8 cellular contexts compared by ENCODE assay signal in the genomic region with DNA sequence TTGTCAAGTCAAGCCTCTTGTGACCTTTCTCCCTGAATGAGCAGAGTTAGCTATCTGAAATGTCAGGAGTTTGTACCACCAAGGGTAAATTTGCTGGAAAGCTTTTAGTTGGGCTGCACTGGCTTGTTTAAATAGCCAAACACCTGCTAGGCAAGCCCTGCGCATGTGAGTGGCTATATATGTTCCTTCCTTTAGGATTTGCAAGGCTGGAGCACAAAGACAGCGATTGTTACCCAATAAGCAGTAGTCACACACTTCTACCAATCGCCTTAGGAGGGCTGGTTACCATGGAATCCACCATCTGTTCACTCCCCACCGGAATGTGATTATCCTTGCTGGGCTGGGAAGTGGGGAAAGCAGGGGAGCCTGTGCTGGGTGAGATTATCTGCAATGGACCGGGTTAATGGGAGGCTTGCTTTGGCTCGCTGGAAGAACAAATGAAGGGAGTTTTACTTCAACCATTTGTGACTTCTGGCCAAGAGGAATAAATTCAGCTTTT.
DNase-seq lines count a peak whose midpoint lies in the region; ATAC-seq and TF ChIP-seq lines count a peak whose summit lies in the region.

No MANE protein-coding gene starts in this region.

- H3K27me3 ChIP-seq in neutrophil: no peaks in the 10 kb centered on the region

- no peaks in the 10 kb centered on the region for H3K36me3 ChIP-seq in neutrophil

- H3K27ac ChIP-seq in neutrophil: peak overlapping the region; percentile 76

- DNase-seq in HuH-7.5 (ENCODE audit: low spot score): peak; percentile 57
- DNase-seq in RPMI7951 (ENCODE audit: low read depth): peak; percentile 73
- peak; percentile 87 for DNase-seq in fibroblast of villous mesenchyme (ENCODE audit: low read depth)
- no peak for DNase-seq in mesenteric fat pad (ENCODE audit: low spot score)
- no peak for DNase-seq in T1000 (lab: John Stamatoyannopoulos, UW)

- H3K4me1 ChIP-seq in neutrophil (ENCODE audit: control insufficient read depth in 1 of 2, insufficient read depth in 1 of 2, low read depth in 1 of 2, low read length in 1 of 2): peaks cover 62 to 88% of the 10 kb centered on the region in 2 experiments

- no peak for ATAC-seq in GM19395 (IDR thresholded peaks at IDR 0.05; ENCODE audit: unreplicated experiment)
- ATAC-seq in HG02840 (IDR thresholded peaks at IDR 0.05; ENCODE audit: low FRiP score, unreplicated experiment): no peak

- TF ChIP-seq CTCF in fibroblast of villous mesenchyme (IDR thresholded peaks at IDR 0.05; ENCODE audit: insufficient read depth, low read depth, low read length): no peak
- no peak for TF ChIP-seq CTCF in neutrophil (IDR thresholded peaks at IDR 0.05)

- H3K9me3 ChIP-seq in neutrophil: no peaks in the 10 kb centered on the region

- H3K4me3 ChIP-seq in fibroblast of villous mesenchyme (ENCODE audit: low read depth, low read length) (no peak overlapping the region), neutrophil (ENCODE audit: low read depth in 1 of 2, low read length in 1 of 2) (peak overlapping the region in 1 of 2 experiments; percentile 3)

Comparison
In these comparisons a context has a peak if more than half of its experiments do, and no peak if none do; other contexts are left out.
1. DNase-seq: peak in HuH-7.5 (single experiment), RPMI7951 (single experiment) and fibroblast of villous mesenchyme (single experiment); none in mesenteric fat pad (single experiment) and T1000 (single experiment).